In the genomic region with DNA sequence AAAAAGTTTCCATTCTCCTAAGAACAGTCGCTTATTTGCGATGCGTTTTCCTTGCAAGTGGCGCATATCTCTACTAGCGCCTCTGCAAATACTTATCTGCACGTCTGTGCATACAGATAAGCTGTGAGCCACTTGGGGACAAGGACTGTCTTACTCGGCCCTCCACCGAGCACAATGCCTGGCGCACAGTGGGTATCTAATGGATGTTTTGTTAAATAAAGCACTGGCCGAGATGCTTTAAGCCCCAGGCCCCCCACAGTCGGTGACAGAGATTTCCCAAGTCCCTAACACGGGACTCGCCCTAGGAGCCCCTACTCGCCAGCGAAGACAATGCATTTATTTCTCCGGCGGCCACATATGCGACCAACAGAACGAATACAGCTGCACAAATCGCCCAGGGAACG, we compare ENCODE assay signal across 8 cellular contexts. TPM values are rescaled to one million over a fixed set of nuclear protein-coding genes. Genes with fewer than 3 reads are reported as not detected.
DNase-seq lines count a peak whose midpoint lies in the region; ATAC-seq and TF ChIP-seq lines count a peak whose summit lies in the region.

No MANE protein-coding gene starts in this region.

- peak overlapping the region; percentile 53 for H3K27ac ChIP-seq in stomach smooth muscle (ENCODE audit: low read length)

- ATAC-seq in GM19023 (IDR thresholded peaks at IDR 0.05; ENCODE audit: unreplicated experiment) = peak; percentile 33
- peak; percentile 23 for ATAC-seq in HG03108 (IDR thresholded peaks at IDR 0.05; ENCODE audit: unreplicated experiment)
- ATAC-seq in left lobe of liver = peak; percentile 63

- POLR2A ChIA-PET in Caco-2 (lab: Charles Lee) = no interaction called here

- CTCF ChIA-PET in Caco-2 (lab: Charles Lee) = no interaction called here

- peak overlapping the region; percentile 82 for H3K27ac Mint-ChIP-seq in Caco-2 (ENCODE audit: unreplicated experiment)
- H3K27ac Mint-ChIP-seq in chondrocyte (ENCODE audit: unreplicated experiment) = peak overlapping the region; percentile 96

- H3K36me3 ChIP-seq in Caco-2 (ENCODE audit: control insufficient read depth, insufficient read depth, low read length) (no peaks in the 10 kb centered on the region), stomach smooth muscle (ENCODE audit: control insufficient read depth in 2 of 2, insufficient read depth in 2 of 2, low read length in 2 of 2) (no peaks in the 10 kb centered on the region)

- H3K4me1 ChIP-seq in Caco-2 (peaks cover 15% of the 10 kb centered on the region), stomach smooth muscle (ENCODE audit: control insufficient read depth, insufficient read depth, low read length) (peaks cover 11% of the 10 kb centered on the region)

- peaks cover 4% of the 10 kb centered on the region for H3K4me1 Mint-ChIP-seq in Caco-2 (ENCODE audit: low read depth, unreplicated experiment)
- peaks cover 23% of the 10 kb centered on the region for H3K4me1 Mint-ChIP-seq in chondrocyte (ENCODE audit: low read depth)

- TSS peak; percentile 40 for BruUV-seq in Caco-2 (replicated peaks; lab: Mats Ljungman, UMichigan)

- peak; percentile 34 to 47 for DNase-seq in Caco-2
- peak; percentile 20 for DNase-seq in OCI-M2 (lab: John Stamatoyannopoulos, UW; ENCODE audit: unreplicated experiment)
- DNase-seq in chondrocyte (ENCODE audit: low spot score) = no peak
- DNase-seq in left lobe of liver (ENCODE audit: low spot score) = no peak
- no peak for DNase-seq in stimulated activated CD4-positive, alpha-beta T cell treated with anti-CD3 and anti-CD28 coated beads, Interleukin-12 subunit alpha, Interleukin-12 subunit beta, amount 100 ng/mL, for 4 hours

- H3K27me3 Mint-ChIP-seq in Caco-2 (ENCODE audit: insufficient read depth, unreplicated experiment) (no peaks in the 10 kb centered on the region), chondrocyte (ENCODE audit: low read depth) (no peaks in the 10 kb centered on the region)

- H3K9ac ChIP-seq in stomach smooth muscle (ENCODE audit: low read length in 2 of 2) = peak overlapping the region; percentile 52 to 71

- H3K9me3 ChIP-seq in Caco-2 (no peaks in the 10 kb centered on the region), stomach smooth muscle (ENCODE audit: control insufficient read depth in 2 of 2, low read length in 2 of 2) (no peaks in the 10 kb centered on the region)

- intact Hi-C loops in Caco-2 (cut with micrococcal nuclease; ENCODE audit: unreplicated experiment) = loop anchor here (5.0 kb wide), 1 partner anchor 94 kb away; a partner anchor contains a TSS

- no peaks in the 10 kb centered on the region for H3K27me3 ChIP-seq in Caco-2 (replicated peaks; ENCODE audit: control insufficient read depth, insufficient read depth, low read length)
- no peaks in the 10 kb centered on the region for H3K27me3 ChIP-seq in stomach smooth muscle (ENCODE audit: control insufficient read depth in 1 of 2, insufficient read depth in 2 of 2, low read length in 2 of 2)

- peaks cover 31% of the 10 kb centered on the region for H3K36me3 Mint-ChIP-seq in Caco-2 (ENCODE audit: insufficient read depth, unreplicated experiment)
- H3K36me3 Mint-ChIP-seq in chondrocyte (ENCODE audit: low read depth) = peaks cover 7% of the 10 kb centered on the region

- TF ChIP-seq CTCF in Caco-2 (IDR thresholded peaks at IDR 0.05; ENCODE audit: insufficient read depth in 1 of 2, low read depth in 1 of 2, low read length in 1 of 2, severe bottlenecking in 1 of 2, unreplicated experiment in 1 of 2) = no peak
- no peak for TF ChIP-seq CTCF in chondrocyte (IDR thresholded peaks at IDR 0.05)

- H3K4me3 Mint-ChIP-seq in Caco-2 (ENCODE audit: unreplicated experiment) (peak overlapping the region; percentile 91), chondrocyte (ENCODE audit: unreplicated experiment) (peak overlapping the region; percentile 96)

- H3K4me3 ChIP-seq in Caco-2 (ENCODE audit: low read depth, low read length) (peak overlapping the region; percentile 78), stomach smooth muscle (ENCODE audit: low read length in 2 of 2) (peak overlapping the region; percentile 74 to 92)

- H3K9me3 Mint-ChIP-seq in Caco-2 (ENCODE audit: unreplicated experiment) (no peaks in the 10 kb centered on the region), chondrocyte (ENCODE audit: low read depth) (peaks cover 2% of the 10 kb centered on the region)

RNA-seq across cellular contexts. Expression of a gene that starts 0.5 kb away (rescaled TPM):
- 50.2 and 53.0 TPM in 2 replicates for total RNA-seq in Caco-2 (2022)
- total RNA-seq in chondrocyte = 26.4 to 30.9 TPM (median 29.8 TPM) in 3 replicates
- total RNA-seq in left lobe of liver = 8.3 TPM

RNA-seq across cellular contexts. Expression of a gene that starts 43.6 kb away (rescaled TPM):
- total RNA-seq in Caco-2 (2022) (19.4 and 20.9 TPM in 2 replicates), chondrocyte (16.2 to 17.5 TPM (median 16.5 TPM) in 3 replicates), left lobe of liver (5.1 TPM)

Comparison
In these comparisons a context has a peak if more than half of its experiments do, and no peak if none do; other contexts are left out.
1. DNase-seq: peak in Caco-2 (2 of 2) and OCI-M2 (single experiment); none in chondrocyte (single experiment), left lobe of liver (single experiment) and stimulated activated CD4-positive, alpha-beta T cell treated with anti-CD3 and anti-CD28 coated beads, Interleukin-12 subunit alpha, Interleukin-12 subunit beta, amount 100 ng/mL, for 4 hours (single experiment).
2. Peak in every context shown above with its lines, with median percentiles within 50 percentile points of each other: ATAC-seq.